10 cellular contexts compared by ENCODE assay signal in the genomic region with DNA sequence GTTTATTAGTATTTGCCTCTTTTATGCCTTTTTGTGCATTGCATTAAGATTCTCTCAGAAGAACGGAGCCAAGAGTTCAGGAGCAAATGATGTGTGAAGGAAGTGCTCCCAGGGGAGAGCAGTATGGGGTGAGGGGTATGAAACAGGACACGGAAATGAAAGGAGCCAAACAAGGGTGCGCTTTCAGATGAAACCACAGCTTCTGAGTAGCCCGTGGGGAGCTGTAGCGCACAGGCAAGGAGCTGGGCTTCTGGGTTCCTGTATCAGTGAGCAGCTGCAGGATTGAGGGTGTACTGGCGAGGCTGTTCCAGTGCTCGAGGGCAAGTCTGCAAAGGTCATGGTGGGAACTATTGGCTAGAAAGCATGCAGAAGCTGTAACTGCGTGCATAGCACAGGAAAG. TPM values are rescaled to one million over a fixed set of nuclear protein-coding genes. Genes with fewer than 3 reads are reported as not detected.
DNase-seq lines count a peak whose midpoint lies in the region; ATAC-seq, FAIRE-seq and TF ChIP-seq lines count a peak whose summit lies in the region.
"Had no signal": no experiment of that assay in that cellular context is flagged by ENCODE, and none has a peak within 500 bp of the region (broad histone marks: within the 10 kb centered on the region; RNA-seq: fewer than 3 reads in every experiment).

No MANE protein-coding gene starts in this region.

- no peaks in the 10 kb centered on the region for H4K20me1 ChIP-seq in BLaER1
- peaks cover 18% of the 10 kb centered on the region for H4K20me1 ChIP-seq in OCI-LY3 (ENCODE audit: insufficient read depth, low read length)
- H4K20me1 ChIP-seq in HepG2 (ENCODE audit: insufficient read depth, low read length), result no peaks in the 10 kb centered on the region

- H3K9me3 ChIP-seq in BLaER1 (no peaks in the 10 kb centered on the region), OCI-LY3 (ENCODE audit: insufficient read depth, low read length) (no peaks in the 10 kb centered on the region), HepG2 (ENCODE audit: low read length) (no peaks in the 10 kb centered on the region)

- FAIRE-seq in HepG2 (lab: Jason Lieb, UNC), result no peak

- TF ChIP-seq CTCF in OCI-LY3 (IDR thresholded peaks at IDR 0.05; ENCODE audit: low read depth, low read length), result no peak
- TF ChIP-seq CTCF in HepG2 (CRISPR knock-in tag; IDR thresholded peaks at IDR 0.05), result no peak

- BruUV-seq in HepG2 (replicated peaks; lab: Mats Ljungman, UMichigan), result no TSS peak

- TF ChIP-seq POLR2A in HepG2 (IDR thresholded peaks at IDR 0.05; ENCODE audit: insufficient read depth in 1 of 2, low read depth in 2 of 2, low read length in 2 of 2), result no peak

- TF ChIP-seq EP300 in HepG2 (IDR thresholded peaks at IDR 0.05; ENCODE audit: low read depth in 2 of 2, low read length in 2 of 2), result no peak
- TF ChIP-seq EP300 in HepG2 (CRISPR knock-in tag; IDR thresholded peaks at IDR 0.05; ENCODE audit: borderline replicate concordance), result no peak

- POLR2A ChIA-PET in HepG2 (lab: Yijun Ruan, JAX), result no interaction called here

- H3K4me3 ChIP-seq in BLaER1 (no peak overlapping the region), OCI-LY3 (ENCODE audit: low read length) (peak overlapping the region; percentile 40), HepG2 (replicated peaks in 1 of 3; ENCODE audit: insufficient read depth in 1 of 3, low read depth in 2 of 3, low read length in 3 of 3) (no peak overlapping the region)

- intact Hi-C loops in HepG2 (cut with micrococcal nuclease; ENCODE audit: unreplicated experiment) (no loop called here), left cardiac atrium (cut with DNase I) (no loop called here)

- H3K79me2 ChIP-seq in OCI-LY3 (ENCODE audit: low read length) (no peaks in the 10 kb centered on the region), HepG2 (ENCODE audit: insufficient read depth, low read length) (no peaks in the 10 kb centered on the region)

- no peak overlapping the region for H3K27ac ChIP-seq in BLaER1
- no peak overlapping the region for H3K27ac ChIP-seq in OCI-LY3 (ENCODE audit: low read length)
- no peak overlapping the region for H3K27ac ChIP-seq in HepG2 (ENCODE audit: extremely low read length, insufficient read depth, low read length)

- H3K27me3 ChIP-seq in BLaER1 (no peaks in the 10 kb centered on the region), OCI-LY3 (ENCODE audit: low read depth, low read length) (peaks cover 80% of the 10 kb centered on the region), HepG2 (ENCODE audit: control insufficient read depth in 1 of 2, insufficient read depth in 2 of 2, low read length in 2 of 2) (no peaks in the 10 kb centered on the region)

- ATAC-seq in GM19452 (IDR thresholded peaks at IDR 0.05; ENCODE audit: unreplicated experiment) (peak; percentile 90), HG03354 (IDR thresholded peaks at IDR 0.05; ENCODE audit: poor library complexity, severe bottlenecking, unreplicated experiment) (peak; percentile 93), HepG2 (no peak), left cardiac atrium (no peak)

- 79% methylated on average over 8 of the region's 8 CpGs for WGBS in HepG2 (ENCODE audit: low lambda C conversion rate)

- H3K9ac ChIP-seq in BLaER1 (no peak overlapping the region), OCI-LY3 (ENCODE audit: low read length) (no peak overlapping the region), HepG2 (ENCODE audit: insufficient read depth, low read depth, low read length) (no peak overlapping the region)

- CTCF ChIA-PET in HepG2 (lab: Yijun Ruan, JAX; ENCODE audit: low intra/inter-chr PET ratio, low total read pairs), result no interaction called here

- in situ Hi-C loops in HepG2 (cut with HindIII; ENCODE audit: extremely low pct_ligation_motif_present, low pct_unique_long_range_greater_than_20kb), result no loop called here

- H3K36me3 ChIP-seq in BLaER1 (no peaks in the 10 kb centered on the region), OCI-LY3 (replicated peaks; ENCODE audit: low read depth, low read length) (no peaks in the 10 kb centered on the region), HepG2 (replicated peaks in 1 of 2; ENCODE audit: control insufficient read depth in 1 of 2, insufficient read depth in 2 of 2, low read length in 2 of 2) (no peaks in the 10 kb centered on the region)

- H2AFZ ChIP-seq in OCI-LY3 (ENCODE audit: low read depth, low read length) (no peak overlapping the region), HepG2 (ENCODE audit: low read length) (no peak overlapping the region)

- H3K4me2 ChIP-seq in BLaER1, result peak overlapping the region; percentile 59
- peak overlapping the region; percentile 67 for H3K4me2 ChIP-seq in OCI-LY3 (ENCODE audit: low read length)
- no peak overlapping the region for H3K4me2 ChIP-seq in HepG2 (ENCODE audit: low read depth, low read length)

- H3K4me1 ChIP-seq in BLaER1 (peaks cover 38% of the 10 kb centered on the region), OCI-LY3 (ENCODE audit: low read length) (peaks cover 28% of the 10 kb centered on the region), HepG2 (ENCODE audit: insufficient read depth, low read length) (no peaks in the 10 kb centered on the region)

- TF ChIP-seq RAD21 in HepG2 (CRISPR knock-in tag; IDR thresholded peaks at IDR 0.05), result no peak

- DNase-seq in AML-193 (lab: John Stamatoyannopoulos, UW), result no peak
- no peak for DNase-seq in NOMO-1 treated with dmso at 0.1 percent for 144 hours (lab: John Stamatoyannopoulos, UW; ENCODE audit: unreplicated experiment)
- no peak for DNase-seq in HepG2 (ENCODE audit: low spot score)
- no peak for DNase-seq in left cardiac atrium
- DNase-seq: activated naive CD4-positive, alpha-beta T cell treated with anti-CD3 and anti-CD28 coated beads for 36 hours; NCI-H1105 had no signal

TF ChIP-seq in HepG2, 621 proteins besides CTCF, POLR2A, EP300 and RAD21:
- no peak for TF ChIP-seq ZNF232 (CRISPR knock-in tag; IDR thresholded peaks at IDR 0.05; ENCODE audit: borderline replicate concordance)
- no peak for TF ChIP-seq AHR (CRISPR knock-in tag; IDR thresholded peaks at IDR 0.05)
- TF ChIP-seq PHF20 (CRISPR knock-in tag; IDR thresholded peaks at IDR 0.05), result no peak
- no peak for TF ChIP-seq ZNF569 (CRISPR knock-in tag; IDR thresholded peaks at IDR 0.05; ENCODE audit: borderline replicate concordance)
- TF ChIP-seq HCFC1 (IDR thresholded peaks at IDR 0.05; ENCODE audit: low read depth, low read length), result no peak
- TF ChIP-seq THAP7 (CRISPR knock-in tag; IDR thresholded peaks at IDR 0.05), result no peak

RNA-seq across cellular contexts. Expression of gene ANKEF1, which starts 25.4 kb away (rescaled TPM):
- total RNA-seq in HepG2 (2016; rRNA removed; fragmentation: Illumina TruSeq; extraction: Trizol) (8.6 and 11.8 TPM in 2 replicates), left cardiac atrium (1 to 10 TPM; 2.3 to 2.5 TPM)
- total RNA-seq in HepG2 (2016; cell fraction: cytosol; rRNA removed; fragmentation: Illumina TruSeq; extraction: Trizol; ENCODE audit: low read depth), result 2.0 and 2.4 TPM in 2 replicates
- total RNA-seq in HepG2 (2016; cell fraction: insoluble cytoplasmic fraction; rRNA removed; fragmentation: Illumina TruSeq; extraction: Trizol), result 9.2 and 10.5 TPM in 2 replicates
- total RNA-seq in HepG2 (2016; cell fraction: membrane; rRNA removed; fragmentation: Illumina TruSeq; extraction: Trizol), result 5.8 and 6.0 TPM in 2 replicates
- 6.2 and 6.9 TPM in 2 replicates for total RNA-seq in HepG2 (2016; cell fraction: nucleus; rRNA removed; fragmentation: Illumina TruSeq; extraction: Trizol)
- 3.0 and 3.1 TPM in 2 replicates for polyA plus RNA-seq in HepG2 (2011; rRNA removed)
- 1.6 and 2.6 TPM in 2 replicates for polyA plus RNA-seq in HepG2 (2011; cell fraction: cytosol; rRNA removed)
- 1.8 and 2.0 TPM in 2 replicates for polyA plus RNA-seq in HepG2 (2011; cell fraction: nucleus; rRNA removed)
- 4.1 and 4.7 TPM in 2 replicates for polyA plus RNA-seq in HepG2 (2012)
- 1.0 and 1.3 TPM in 2 replicates for polyA plus RNA-seq in HepG2 (2016; cell fraction: cytosol; fragmentation: Illumina TruSeq; extraction: Trizol; ENCODE audit: low read depth)
- 8.5 and 8.6 TPM in 2 replicates for polyA plus RNA-seq in HepG2 (2016; cell fraction: insoluble cytoplasmic fraction; fragmentation: Illumina TruSeq; extraction: Trizol; ENCODE audit: low read depth)
- polyA plus RNA-seq in HepG2 (2016; cell fraction: membrane; fragmentation: Illumina TruSeq; extraction: Trizol; ENCODE audit: low read depth), result 2.5 and 2.8 TPM in 2 replicates
- polyA plus RNA-seq in HepG2 (2016; cell fraction: nucleus; fragmentation: Illumina TruSeq; extraction: Trizol; ENCODE audit: insufficient read depth, low read depth), result 5.3 and 5.7 TPM in 2 replicates
- 4.2 and 5.4 TPM in 2 replicates for polyA minus RNA-seq in HepG2 (2011; rRNA and poly(A)+ RNA removed; ENCODE audit: low replicate concordance)
- 4.5 and 5.0 TPM in 2 replicates for polyA minus RNA-seq in HepG2 (2011; cell fraction: cytosol; rRNA and poly(A)+ RNA removed)
- 9.0 and 10.7 TPM in 2 replicates for polyA minus RNA-seq in HepG2 (2011; cell fraction: nucleus; rRNA and poly(A)+ RNA removed)

Comparison
In these comparisons a context has a peak if more than half of its experiments do, and no peak if none do; other contexts are left out.
1. ATAC-seq: peak in GM19452 (single experiment) and HG03354 (single experiment); none in HepG2 (single experiment) and left cardiac atrium (0 of 2).